8 cellular contexts compared by ENCODE assay signal in the genomic region with DNA sequence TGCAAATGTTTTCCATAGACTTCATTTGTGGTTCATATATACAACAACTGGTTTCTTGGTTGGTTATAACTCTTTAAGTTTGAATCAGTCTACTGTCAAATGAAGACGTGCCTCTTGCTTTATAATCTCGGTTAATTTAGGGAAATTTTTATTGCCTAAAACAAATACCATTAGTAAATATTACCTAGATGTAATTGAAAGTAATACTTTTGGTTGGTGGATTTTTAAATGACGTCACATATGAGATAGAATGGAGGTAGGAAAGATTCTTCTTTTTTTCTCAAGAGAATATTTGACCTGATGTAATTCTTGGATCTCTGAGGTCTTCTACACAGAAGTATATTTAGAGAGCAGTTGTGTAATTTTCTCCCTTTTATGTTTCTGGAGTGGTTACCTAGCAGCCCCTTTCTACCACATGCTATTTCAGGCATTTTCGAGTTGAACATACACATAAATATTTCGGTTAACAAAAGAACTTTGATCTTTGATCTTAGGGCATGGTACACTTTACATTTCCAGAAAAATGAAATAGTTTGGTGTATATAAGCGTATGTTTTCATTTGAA. TPM values are rescaled to one million over a fixed set of nuclear protein-coding genes. Genes with fewer than 3 reads are reported as not detected.
A peak's percentile ranks its signal among the peaks of the same experiment; 100 is the strongest.
DNase-seq lines count a peak whose midpoint lies in the region; ATAC-seq and TF ChIP-seq lines count a peak whose summit lies in the region.

No MANE protein-coding gene starts in this region.

- no peaks in the 10 kb centered on the region for H3K27me3 ChIP-seq in CD8-positive, alpha-beta T cell (ENCODE audit: insufficient read depth, low read length)
- no peaks in the 10 kb centered on the region for H3K27me3 ChIP-seq in esophagus squamous epithelium

- peaks cover 58% of the 10 kb centered on the region for H3K4me1 Mint-ChIP-seq in CD8-positive, alpha-beta T cell (ENCODE audit: low read depth)
- H3K4me1 Mint-ChIP-seq in progenitor cell of endocrine pancreas (ENCODE audit: low read depth): peaks cover 22% of the 10 kb centered on the region

- peak in 1 of 4 donors; percentile 6 for TF ChIP-seq POLR2A in esophagus squamous epithelium (IDR thresholded peaks at IDR 0.05)

- WGBS in esophagus squamous epithelium, 2 donors: 9 to 13% methylated on average over 6 of the region's 6 CpGs

- POLR2A ChIA-PET in CD8-positive, alpha-beta T cell (lab: Charles Lee): interaction anchor here (2.1 to 2.9 kb wide), 4 partner anchors 19 to 403 kb away, joined by 11 to 90 read pairs (median 24); a partner anchor contains a TSS

- no peaks in the 10 kb centered on the region for H3K36me3 ChIP-seq in CD8-positive, alpha-beta T cell (ENCODE audit: insufficient read depth, low read length)
- H3K36me3 ChIP-seq in esophagus squamous epithelium: peaks cover 0 to 7% (median 0%) of the 10 kb centered on the region in 3 donors

- intact Hi-C loops in CD8-positive, alpha-beta T cell (cut with DNase I, micrococcal nuclease): loop anchor here (2.0 to 10.0 kb wide), 3 partner anchors 404 to 1418 kb away; a partner anchor contains a TSS
- intact Hi-C loops in esophagus squamous epithelium (cut with DNase I): loop anchor here (5.0 kb wide), 1 partner anchor 110 kb away; no protein-coding TSS in a partner anchor

- H3K27me3 Mint-ChIP-seq in CD8-positive, alpha-beta T cell (ENCODE audit: low read depth): no peaks in the 10 kb centered on the region
- H3K27me3 Mint-ChIP-seq in progenitor cell of endocrine pancreas: no peaks in the 10 kb centered on the region

- H3K4me3 Mint-ChIP-seq in CD8-positive, alpha-beta T cell: peak overlapping the region; percentile 87
- peak overlapping the region; percentile 91 for H3K4me3 Mint-ChIP-seq in progenitor cell of endocrine pancreas (ENCODE audit: low read depth)

- H3K9me3 Mint-ChIP-seq in CD8-positive, alpha-beta T cell: peaks cover 4% of the 10 kb centered on the region
- peaks cover 10% of the 10 kb centered on the region for H3K9me3 Mint-ChIP-seq in progenitor cell of endocrine pancreas (ENCODE audit: low read depth)

- peak; percentile 19 for ATAC-seq in CD8-positive, alpha-beta T cell
- peak; percentile 29 for ATAC-seq in GM18873 (IDR thresholded peaks at IDR 0.05; ENCODE audit: low FRiP score, unreplicated experiment)
- peak; percentile 37 for ATAC-seq in HG03378 (IDR thresholded peaks at IDR 0.05; ENCODE audit: unreplicated experiment)

- peaks cover 37% of the 10 kb centered on the region for H3K4me1 ChIP-seq in CD8-positive, alpha-beta T cell (ENCODE audit: insufficient read depth, low read length)
- peaks cover 0 to 30% (median 9%) of the 10 kb centered on the region in 3 donors for H3K4me1 ChIP-seq in esophagus squamous epithelium

- CTCF ChIA-PET in CD8-positive, alpha-beta T cell (lab: Charles Lee): interaction anchor here (2.1 to 3.0 kb wide), 3 partner anchors 50 to 128 kb away, joined by 18 to 34 read pairs (median 33); no protein-coding TSS in a partner anchor

- H3K27ac ChIP-seq in CD8-positive, alpha-beta T cell (ENCODE audit: low read depth, low read length): peak overlapping the region; percentile 88
- H3K27ac ChIP-seq in esophagus squamous epithelium: peak overlapping the region; percentile 89 to 98 (median 97)

- H3K36me3 Mint-ChIP-seq in CD8-positive, alpha-beta T cell: peaks cover 33% of the 10 kb centered on the region
- peaks cover 22% of the 10 kb centered on the region for H3K36me3 Mint-ChIP-seq in progenitor cell of endocrine pancreas (ENCODE audit: insufficient read depth)

- H3K9me3 ChIP-seq in CD8-positive, alpha-beta T cell (ENCODE audit: low read length): no peaks in the 10 kb centered on the region
- H3K9me3 ChIP-seq in esophagus squamous epithelium: no peaks in the 10 kb centered on the region

- no peak for DNase-seq in CD8-positive, alpha-beta T cell
- DNase-seq in T follicular helper cell (ENCODE audit: low read depth) (peak; percentile 13), esophagus squamous epithelium (lab: John Stamatoyannopoulos, UW) (no peak), progenitor cell of endocrine pancreas (ENCODE audit: low spot score, unreplicated experiment) (no peak), hepatic stellate cell (ENCODE audit: low spot score) (no peak)
- no peak for DNase-seq in stimulated activated CD4-positive, alpha-beta T cell treated with anti-CD3 and anti-CD28 coated beads, Interleukin-4, amount 100 ng/mL, for 4 hours

- peak overlapping the region; percentile 80 for H3K4me3 ChIP-seq in CD8-positive, alpha-beta T cell (ENCODE audit: low read depth, low read length)
- H3K4me3 ChIP-seq in esophagus squamous epithelium: peak overlapping the region; percentile 52 to 86 (median 72)

- H3K27ac Mint-ChIP-seq in CD8-positive, alpha-beta T cell: peak overlapping the region; percentile 93
- H3K27ac Mint-ChIP-seq in progenitor cell of endocrine pancreas: peak overlapping the region; percentile 99

- TF ChIP-seq CTCF in CD8-positive, alpha-beta T cell (IDR thresholded peaks at IDR 0.05): no peak
- TF ChIP-seq CTCF in esophagus squamous epithelium (IDR thresholded peaks at IDR 0.05): no peak
- TF ChIP-seq CTCF in progenitor cell of endocrine pancreas (IDR thresholded peaks at IDR 0.05; ENCODE audit: unreplicated experiment): no peak

RNA-seq across cellular contexts. Expression of a gene that starts 1.7 kb away (rescaled TPM):
- total RNA-seq in CD8-positive, alpha-beta T cell: 100 to 1,000 TPM; 125 to 126 TPM
- total RNA-seq in esophagus squamous epithelium (10 to 100 TPM; 29.2 to 38.7 (median 34.8) TPM), progenitor cell of endocrine pancreas (185 and 186 TPM in 2 replicates)
